Comparison of ENCODE assay signal across 9 cellular contexts in the genomic region with DNA sequence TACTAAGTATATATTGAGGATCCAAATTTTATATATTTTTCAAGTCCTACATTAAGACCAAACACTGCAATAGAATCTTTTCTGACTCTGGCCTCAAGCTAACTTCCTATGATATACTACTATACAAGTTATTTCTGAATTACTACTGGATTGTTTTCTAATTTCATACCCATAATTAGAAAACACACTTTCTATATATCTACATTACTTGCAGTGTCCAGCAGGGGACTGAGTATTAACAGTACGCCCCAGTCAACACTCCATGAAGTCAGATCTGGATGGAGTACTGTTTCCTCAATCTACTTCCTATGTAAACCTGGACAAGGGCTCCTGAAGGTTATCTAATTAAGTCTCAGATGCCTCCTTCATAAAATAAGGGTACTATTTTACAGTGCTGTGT.
DNase-seq lines count a peak whose midpoint lies in the region; ATAC-seq and TF ChIP-seq lines count a peak whose summit lies in the region.
"Had no signal": no experiment of that assay in that cellular context is flagged by ENCODE, and none has a peak within 500 bp of the region (broad histone marks: within the 10 kb centered on the region; RNA-seq: fewer than 3 reads in every experiment).

No MANE protein-coding gene starts in this region.

- ATAC-seq in SK-N-SH treated with all-trans-retinoic acid at 6 μM for 48 hours (peak; percentile 74), GM19397 (IDR thresholded peaks at IDR 0.05; ENCODE audit: unreplicated experiment) (no peak), GM18519 (IDR thresholded peaks at IDR 0.05; ENCODE audit: low FRiP score, unreplicated experiment) (no peak)

- no peak overlapping the region for H3K27ac ChIP-seq in GM23248
- H3K27ac ChIP-seq: ovary had no signal

- H4K20me1 ChIP-seq in GM23248 (ENCODE audit: insufficient read depth) = no peaks in the 10 kb centered on the region

- no peaks in the 10 kb centered on the region for H3K9me3 ChIP-seq in BE2C
- no peaks in the 10 kb centered on the region for H3K9me3 ChIP-seq in GM23248 (ENCODE audit: low read depth)
- H3K9me3 ChIP-seq: ovary had no signal

- no peaks in the 10 kb centered on the region for H3K36me3 ChIP-seq in BE2C
- H3K36me3 ChIP-seq in GM23248 (ENCODE audit: low read depth) = no peaks in the 10 kb centered on the region
- H3K36me3 ChIP-seq: ovary had no signal

- DNase-seq in BE2C = no peak
- DNase-seq in GM23248 = peak; percentile 39
- DNase-seq in iris pigment epithelial cell (ENCODE audit: low read depth) = peak; percentile 29
- no peak for DNase-seq in T-helper 2 cell treated with Interferon-gamma antibody and Interleukin-4, amounts not matched to agents 5 μg/mL and 100 μg/mL, for 36 hours (ENCODE audit: low spot score)
- no peak for DNase-seq in cerebellar cortex (ENCODE audit: low spot score)
- DNase-seq: ovary had no signal

- peak; percentile 31 for TF ChIP-seq CTCF in BE2C (IDR thresholded peaks at IDR 0.05; ENCODE audit: low read depth, low read length)

- 0 out of 2 replicates have a peak, but pooled peaks cover 11% of the 10 kb centered on the region for H3F3A ChIP-seq in GM23248 (ENCODE audit: insufficient read depth)

- H3K9me2 ChIP-seq in GM23248 (ENCODE audit: insufficient read depth) = no peaks in the 10 kb centered on the region

- H3K4me1 ChIP-seq in BE2C (no peaks in the 10 kb centered on the region), GM23248 (ENCODE audit: insufficient read depth) (peaks cover 12% of the 10 kb centered on the region)

- no peaks in the 10 kb centered on the region for H3K4me1 Mint-ChIP-seq in T-helper 2 cell treated with Interferon-gamma antibody and Interleukin-4, amounts not matched to agents 5 μg/mL and 100 μg/mL, for 36 hours (ENCODE audit: low read depth)

- H3K27me3 ChIP-seq in BE2C (no peaks in the 10 kb centered on the region), GM23248 (replicated peaks; ENCODE audit: insufficient read depth) (no peaks in the 10 kb centered on the region)
- H3K27me3 ChIP-seq: ovary had no signal

- no peaks in the 10 kb centered on the region for H3K27me3 Mint-ChIP-seq in T-helper 2 cell treated with Interferon-gamma antibody and Interleukin-4, amounts not matched to agents 5 μg/mL and 100 μg/mL, for 36 hours (ENCODE audit: low read depth)

- no peak overlapping the region for H2AFZ ChIP-seq in GM23248

- H3K4me3 Mint-ChIP-seq in T-helper 2 cell treated with Interferon-gamma antibody and Interleukin-4, amounts not matched to agents 5 μg/mL and 100 μg/mL, for 36 hours = no peak overlapping the region

- H3K27ac Mint-ChIP-seq in T-helper 2 cell treated with Interferon-gamma antibody and Interleukin-4, amounts not matched to agents 5 μg/mL and 100 μg/mL, for 36 hours = no peak overlapping the region

- 48 to 66% methylated on average over 1 of the region's 1 CpG for WGBS in GM23248 (ENCODE audit: low coverage in 1 of 2, low lambda C conversion rate in 2 of 2, missing lambda C conversion rate in 2 of 2), 2 experiments

- no peak overlapping the region for H3K4me2 ChIP-seq in GM23248 (ENCODE audit: unreplicated experiment)

- H3K9me3 Mint-ChIP-seq in T-helper 2 cell treated with Interferon-gamma antibody and Interleukin-4, amounts not matched to agents 5 μg/mL and 100 μg/mL, for 36 hours = no peaks in the 10 kb centered on the region

- H3K79me2 ChIP-seq in GM23248 (ENCODE audit: insufficient read depth) = no peaks in the 10 kb centered on the region

- H3K4me3 ChIP-seq in BE2C (ENCODE audit: low read depth, low read length) (no peak overlapping the region), GM23248 (no peak overlapping the region)
- H3K4me3 ChIP-seq: ovary had no signal

- H3K9ac ChIP-seq in GM23248 = no peak overlapping the region

- in situ Hi-C loops in GM23248 (cut with MboI) = no loop called here

- no peaks in the 10 kb centered on the region for H3K36me3 Mint-ChIP-seq in T-helper 2 cell treated with Interferon-gamma antibody and Interleukin-4, amounts not matched to agents 5 μg/mL and 100 μg/mL, for 36 hours (ENCODE audit: low read depth)

TF ChIP-seq in SK-N-SH treated with all-trans-retinoic acid at 6 μM for 48 hours, 23 proteins besides CTCF, POLR2A, EP300 and RAD21:
- TF ChIP-seq CSDC2 (CRISPR knock-in tag; IDR thresholded peaks at IDR 0.05) = no peak
- TF ChIP-seq PPARA (CRISPR knock-in tag; IDR thresholded peaks at IDR 0.05; ENCODE audit: borderline replicate concordance) = no peak
- no peak for TF ChIP-seq ARNTL (CRISPR knock-in tag; IDR thresholded peaks at IDR 0.05; ENCODE audit: borderline replicate concordance, low read depth)
- TF ChIP-seq ZNF8 (CRISPR knock-in tag; IDR thresholded peaks at IDR 0.05) = no peak
- no peak for TF ChIP-seq ZFP30 (CRISPR knock-in tag; IDR thresholded peaks at IDR 0.05)
- TF ChIP-seq OSR1 (CRISPR knock-in tag; IDR thresholded peaks at IDR 0.05) = no peak
- no peak for TF ChIP-seq ZNF70 (CRISPR knock-in tag; IDR thresholded peaks at IDR 0.05)
- no peak for TF ChIP-seq RARB (CRISPR knock-in tag; IDR thresholded peaks at IDR 0.05)
- no peak for TF ChIP-seq GLIS3 (CRISPR knock-in tag; IDR thresholded peaks at IDR 0.05)
- TF ChIP-seq, protein P1, sequence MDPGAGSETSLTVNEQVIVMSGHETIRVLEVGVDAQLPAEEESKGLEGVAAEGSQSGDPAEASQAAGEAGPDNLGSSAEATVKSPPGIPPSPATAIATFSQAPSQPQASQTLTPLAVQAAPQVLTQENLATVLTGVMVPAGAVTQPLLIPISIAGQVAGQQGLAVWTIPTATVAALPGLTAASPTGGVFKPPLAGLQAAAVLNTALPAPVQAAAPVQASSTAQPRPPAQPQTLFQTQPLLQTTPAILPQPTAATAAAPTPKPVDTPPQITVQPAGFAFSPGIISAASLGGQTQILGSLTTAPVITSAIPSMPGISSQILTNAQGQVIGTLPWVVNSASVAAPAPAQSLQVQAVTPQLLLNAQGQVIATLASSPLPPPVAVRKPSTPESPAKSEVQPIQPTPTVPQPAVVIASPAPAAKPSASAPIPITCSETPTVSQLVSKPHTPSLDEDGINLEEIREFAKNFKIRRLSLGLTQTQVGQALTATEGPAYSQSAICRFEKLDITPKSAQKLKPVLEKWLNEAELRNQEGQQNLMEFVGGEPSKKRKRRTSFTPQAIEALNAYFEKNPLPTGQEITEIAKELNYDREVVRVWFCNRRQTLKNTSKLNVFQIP (CRISPR knock-in tag; IDR thresholded peaks at IDR 0.05; ENCODE audit: borderline replicate concordance, low read depth) = no peak
- no peak for TF ChIP-seq ESRRG (CRISPR knock-in tag; IDR thresholded peaks at IDR 0.05)
- TF ChIP-seq, protein P2, sequence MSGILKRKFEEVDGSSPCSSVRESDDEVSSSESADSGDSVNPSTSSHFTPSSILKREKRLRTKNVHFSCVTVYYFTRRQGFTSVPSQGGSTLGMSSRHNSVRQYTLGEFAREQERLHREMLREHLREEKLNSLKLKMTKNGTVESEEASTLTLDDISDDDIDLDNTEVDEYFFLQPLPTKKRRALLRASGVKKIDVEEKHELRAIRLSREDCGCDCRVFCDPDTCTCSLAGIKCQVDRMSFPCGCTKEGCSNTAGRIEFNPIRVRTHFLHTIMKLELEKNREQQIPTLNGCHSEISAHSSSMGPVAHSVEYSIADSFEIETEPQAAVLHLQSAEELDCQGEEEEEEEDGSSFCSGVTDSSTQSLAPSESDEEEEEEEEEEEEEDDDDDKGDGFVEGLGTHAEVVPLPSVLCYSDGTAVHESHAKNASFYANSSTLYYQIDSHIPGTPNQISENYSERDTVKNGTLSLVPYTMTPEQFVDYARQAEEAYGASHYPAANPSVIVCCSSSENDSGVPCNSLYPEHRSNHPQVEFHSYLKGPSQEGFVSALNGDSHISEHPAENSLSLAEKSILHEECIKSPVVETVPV (CRISPR knock-in tag; IDR thresholded peaks at IDR 0.05) = no peak
- no peak for TF ChIP-seq SNAI2 (CRISPR knock-in tag; IDR thresholded peaks at IDR 0.05)
- TF ChIP-seq CREB5 (CRISPR knock-in tag; IDR thresholded peaks at IDR 0.05; ENCODE audit: low read depth) = no peak
- TF ChIP-seq BACH2 (CRISPR knock-in tag; IDR thresholded peaks at IDR 0.05; ENCODE audit: borderline replicate concordance) = no peak
- TF ChIP-seq ZC3H10 (CRISPR knock-in tag; IDR thresholded peaks at IDR 0.05) = no peak
- TF ChIP-seq ISL1 (CRISPR knock-in tag; IDR thresholded peaks at IDR 0.05) = no peak
- no peak for TF ChIP-seq TCF4 (CRISPR knock-in tag; IDR thresholded peaks at IDR 0.05; ENCODE audit: borderline replicate concordance)
- TF ChIP-seq TOX (CRISPR knock-in tag; IDR thresholded peaks at IDR 0.05; ENCODE audit: borderline replicate concordance) = no peak
- no peak for TF ChIP-seq ZNF565 (CRISPR knock-in tag; conservative IDR thresholded peaks at IDR 0.05; ENCODE audit: low read depth)

Comparison
In these comparisons a context has a peak if more than half of its experiments do, and no peak if none do; other contexts are left out.
1. DNase-seq: peak in GM23248 (single experiment) and iris pigment epithelial cell (single experiment); none in BE2C (single experiment), T-helper 2 cell treated with Interferon-gamma antibody and Interleukin-4, amounts not matched to agents 5 μg/mL and 100 μg/mL, for 36 hours (single experiment) and cerebellar cortex (single experiment).